ENCODE assay signal across 15 cellular contexts in the genomic region with DNA sequence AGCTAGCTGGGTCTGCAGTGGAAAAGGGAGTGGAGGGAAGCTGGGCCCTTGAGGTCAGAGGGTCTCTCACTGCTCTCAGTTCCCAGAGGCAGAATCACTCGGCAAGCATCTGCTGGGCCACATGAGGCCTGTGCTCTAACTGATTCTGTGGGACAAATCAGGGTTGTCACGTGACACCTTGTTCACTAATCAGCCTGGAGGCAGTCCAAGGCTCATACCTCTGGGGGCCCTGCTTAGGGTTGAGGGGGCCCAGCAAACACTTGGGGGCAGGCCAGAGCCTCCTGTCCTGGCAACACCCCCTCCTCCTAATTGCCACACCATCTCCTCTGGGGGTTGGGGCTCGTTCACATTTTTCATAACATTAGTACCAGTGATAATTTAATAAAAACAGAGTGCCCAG. TPM values are rescaled to one million over a fixed set of nuclear protein-coding genes. Genes with fewer than 3 reads are reported as not detected.
A peak's percentile ranks its signal among the peaks of the same experiment; 100 is the strongest.
DNase-seq lines count a peak whose midpoint lies in the region; ATAC-seq and TF ChIP-seq lines count a peak whose summit lies in the region.
"Had no signal": no experiment of that assay in that cellular context is flagged by ENCODE, and none has a peak within 500 bp of the region (broad histone marks: within the 10 kb centered on the region; RNA-seq: fewer than 3 reads in every experiment).

No MANE protein-coding gene starts in this region.

- TF ChIP-seq POLR2A in vagina (IDR thresholded peaks at IDR 0.05): no peak

- H3K9me3 ChIP-seq in heart right ventricle (no peaks in the 10 kb centered on the region), vagina (no peaks in the 10 kb centered on the region)
- H3K9me3 ChIP-seq: mucosa of descending colon, pancreas had no signal

- peaks cover 56% of the 10 kb centered on the region for H3K4me1 Mint-ChIP-seq in brain
- H3K4me1 Mint-ChIP-seq: endodermal cell had no signal

- peaks cover 0 to 49% (median 9%) of the 10 kb centered on the region in 9 donors for H3K36me3 ChIP-seq in heart right ventricle
- H3K36me3 ChIP-seq in vagina: peaks cover 0 to 29% of the 10 kb centered on the region in 2 donors
- H3K36me3 ChIP-seq: brain microvascular endothelial cell had no signal

- DNase-seq in heart right ventricle: peak in 1 of 2 donors; percentile 11
- no peak for DNase-seq in left cardiac atrium
- DNase-seq in vagina (ENCODE audit: extremely low spot score in 2 of 2): no peak
- DNase-seq in NCI-H345 treated with DMSO at 0.1 percent for 48 hours (lab: John Stamatoyannopoulos, UW; ENCODE audit: unreplicated experiment): no peak
- DNase-seq: brain microvascular endothelial cell; DMS79 treated with DMSO at 0.1 percent for 48 hours; endodermal cell; NCI-H1105; NCI-H446; PC-3; stimulated activated CD8-positive, alpha-beta memory T cell treated with anti-CD3 and anti-CD28 coated beads, Interleukin-4, amount 100 ng/mL, for 48 hours had no signal

- H3K27ac ChIP-seq in heart right ventricle: peak overlapping the region in 6 of 10 donors; percentile 15 to 80 (median 52)
- H3K27ac ChIP-seq in vagina: peak overlapping the region; percentile 69
- H3K27ac ChIP-seq: brain microvascular endothelial cell, pancreas had no signal

- intact Hi-C loops in heart right ventricle (cut with DNase I) (loop anchor here in 4 of 10 donors (2.0 to 10.0 kb wide), 3 partner anchors 36 to 168 kb away; a partner anchor contains a TSS), left cardiac atrium (cut with DNase I) (loop anchor here in 1 of 2 donors (10.0 kb wide), 1 partner anchor 168 kb away; no protein-coding TSS in a partner anchor), vagina (cut with DNase I) (no loop called here)

- H3K27ac Mint-ChIP-seq in brain: peak overlapping the region in 4 of 5 experiments; percentile 20 to 79 (median 48)

- no peaks in the 10 kb centered on the region for H3K9me3 Mint-ChIP-seq in brain
- H3K9me3 Mint-ChIP-seq: endodermal cell had no signal

- 45 to 52% methylated on average over 3 of the region's 3 CpGs for WGBS in heart right ventricle, 2 donors

- no peaks in the 10 kb centered on the region for H3K27me3 Mint-ChIP-seq in brain

- H3K27me3 ChIP-seq in heart right ventricle (no peaks in the 10 kb centered on the region), vagina (no peaks in the 10 kb centered on the region)
- H3K27me3 ChIP-seq: brain microvascular endothelial cell, pancreas had no signal

- H3K4me1 ChIP-seq in heart right ventricle (peaks cover 4 to 90% (median 34%) of the 10 kb centered on the region in 9 donors), vagina (peaks cover 63% of the 10 kb centered on the region)

- no peak for ATAC-seq in heart right ventricle
- no peak for ATAC-seq in left cardiac atrium
- ATAC-seq in esophagus mucosa: no peak
- ATAC-seq: mucosa of descending colon, pancreas, PC-3 had no signal

- TF ChIP-seq CTCF in heart right ventricle (IDR thresholded peaks at IDR 0.05): no peak
- no peak for TF ChIP-seq CTCF in brain (conservative IDR thresholded peaks at IDR 0.05)
- no peak for TF ChIP-seq CTCF in vagina (IDR thresholded peaks at IDR 0.05)

- peaks cover 31% of the 10 kb centered on the region for H3K36me3 Mint-ChIP-seq in brain

- no peak overlapping the region for H3K4me3 ChIP-seq in heart right ventricle
- no peak overlapping the region for H3K4me3 ChIP-seq in vagina
- H3K4me3 ChIP-seq: mucosa of descending colon, pancreas had no signal

- no peak overlapping the region for H3K4me3 Mint-ChIP-seq in brain
- H3K4me3 Mint-ChIP-seq: endodermal cell had no signal

RNA-seq across cellular contexts. Expression of a gene that starts 9.1 kb away (rescaled TPM):
- total RNA-seq in heart right ventricle (10 to 100 TPM in 8 of 10 donors, 1 to 10 TPM in 2; 7.2 to 15.4 (median 12.3) TPM), left cardiac atrium (10 to 100 TPM; 14.7 to 18.3 TPM), vagina (17.7 TPM), esophagus mucosa (25.7 TPM)
- polyA plus RNA-seq in heart right ventricle (10 to 100 TPM; 16.7 to 31.1 TPM), brain (ENCODE audit: insufficient read depth, low read depth, low replicate concordance) (144 TPM)

RNA-seq across cellular contexts. Expression of a gene that starts 16.2 kb away (rescaled TPM):
- under 1 TPM in 7 of 10 donors, not detected in 3; 0.25 to 0.59 (median 0.47) TPM for total RNA-seq in heart right ventricle
- polyA plus RNA-seq in heart right ventricle: under 1 TPM in 1 of 2 donors, not detected in 1; 0.28 TPM
- under 1 TPM; 0.50 to 0.99 TPM for total RNA-seq in left cardiac atrium
- 2.4 TPM for polyA plus RNA-seq in brain (ENCODE audit: insufficient read depth, low read depth, low replicate concordance)
- total RNA-seq in vagina: 10.3 TPM
- total RNA-seq in esophagus mucosa: 4.3 TPM

RNA-seq across cellular contexts. Expression of a gene that starts 29.9 kb away (rescaled TPM):
- total RNA-seq in heart right ventricle (10 to 100 TPM; 23.2 to 52.9 (median 33.9) TPM), left cardiac atrium (10 to 100 TPM; 35.8 to 49.9 TPM), vagina (33.1 TPM), esophagus mucosa (11.4 TPM)
- polyA plus RNA-seq in heart right ventricle (10 to 100 TPM; 10.8 to 48.6 TPM), brain (ENCODE audit: insufficient read depth, low read depth, low replicate concordance) (19.2 TPM)

RNA-seq across cellular contexts. Expression of a gene that starts 34.1 kb away (rescaled TPM):
- total RNA-seq in heart right ventricle (10 to 100 TPM; 11.1 to 33.5 (median 25.1) TPM), left cardiac atrium (10 to 100 TPM; 24.9 to 27.3 TPM), vagina (30.9 TPM), esophagus mucosa (108 TPM)
- polyA plus RNA-seq in heart right ventricle (10 to 100 TPM in 1 of 2 donors, 1 to 10 TPM in 1; 6.7 to 13.0 TPM), brain (ENCODE audit: insufficient read depth, low read depth, low replicate concordance) (78.8 TPM)

RNA-seq across cellular contexts. Expression of a gene that starts 47.3 kb away (rescaled TPM):
- total RNA-seq in heart right ventricle (10 to 100 TPM; 32.8 to 52.0 (median 44.7) TPM), left cardiac atrium (10 to 100 TPM; 56.7 to 71.7 TPM), vagina (108 TPM), esophagus mucosa (13.0 TPM)
- polyA plus RNA-seq in heart right ventricle (10 to 100 TPM; 33.0 to 40.5 TPM), brain (ENCODE audit: insufficient read depth, low read depth, low replicate concordance) (83.6 TPM)
